In genomic region chr2:55649211-55649610, GRCh38 we compare ENCODE assay signal across 1 cellular context.
TF ChIP-seq lines count a peak whose summit lies in the region.

No MANE protein-coding gene starts in this region.

TF ChIP-seq in HepG2, 621 proteins besides CTCF, POLR2A, EP300 and RAD21:
- TF ChIP-seq ZFX (CRISPR knock-in tag; IDR thresholded peaks at IDR 0.05; ENCODE audit: low read depth) (no peak), NRL (CRISPR knock-in tag; IDR thresholded peaks at IDR 0.05; ENCODE audit: borderline replicate concordance) (no peak), FOSL1 (CRISPR knock-in tag; IDR thresholded peaks at IDR 0.05; ENCODE audit: borderline replicate concordance) (no peak), ZNF430 (CRISPR knock-in tag; IDR thresholded peaks at IDR 0.05) (no peak)
